In the genomic region with DNA sequence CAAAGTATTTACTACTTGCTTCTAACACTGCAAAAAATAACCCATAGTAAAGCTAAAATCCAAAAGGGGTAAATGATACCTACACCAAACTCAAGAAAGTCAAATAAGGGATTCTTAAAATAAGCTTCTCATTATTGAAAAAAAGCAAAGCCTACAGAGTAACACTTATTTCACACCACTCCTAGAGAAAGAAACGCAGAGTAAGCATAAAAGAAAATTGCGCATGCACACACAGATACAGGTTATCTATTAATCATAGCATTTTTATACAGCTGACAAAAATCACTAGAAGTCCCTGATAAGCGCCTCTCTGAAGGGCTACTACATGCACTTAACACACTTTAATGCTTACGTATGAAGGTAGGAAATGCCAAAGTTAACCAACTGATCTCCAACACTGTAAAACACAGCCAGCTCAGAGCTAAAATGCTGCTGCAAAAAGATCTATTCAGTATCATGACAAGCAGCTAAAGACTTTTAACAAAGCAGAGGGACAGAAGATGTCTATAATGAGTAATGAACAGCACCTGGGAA, we compare ENCODE assay signal across 17 cellular contexts.
"Had no signal": no experiment of that assay in that cellular context is flagged by ENCODE, and none has a peak within 500 bp of the region (broad histone marks: within the 10 kb centered on the region; RNA-seq: fewer than 3 reads in every experiment).

No MANE protein-coding gene starts in this region.

- H3K36me3 ChIP-seq: gastrocnemius medialis, heart left ventricle, transverse colon had no signal

- H3K27me3 ChIP-seq: gastrocnemius medialis, heart left ventricle, transverse colon had no signal

- ATAC-seq: activated CD8-positive, alpha-beta T cell treated with anti-CD3 and anti-CD28 coated beads for 36 hours; activated T-cell treated with anti-CD3 and anti-CD28 coated beads, Interleukin-2, amount 50 U/mL, for 4 hours; gastrocnemius medialis; heart left ventricle had no signal

- FAIRE-seq: endometrium had no signal

- H3K4me3 ChIP-seq: gastrocnemius medialis, transverse colon had no signal

- DNase-seq: activated CD4-positive, alpha-beta T cell treated with anti-CD3 and anti-CD28 coated beads, Interleukin-2, amount 10 ng/mL, durations not matched to agents 24 days and 14 days; activated CD8-positive, alpha-beta T cell treated with anti-CD3 and anti-CD28 coated beads for 36 hours; activated effector memory CD4-positive, alpha-beta T cell treated with Interleukin-2 at 50 U/mL for 16 hours; activated naive CD4-positive, alpha-beta T cell treated with anti-CD3 and anti-CD28 coated beads, Interleukin-2, amount 50 U/mL, for 16 hours; activated T-cell treated with anti-CD3 and anti-CD28 coated beads, Interleukin-2, amount 50 U/mL, for 4 hours; aorta; erythroblast; gastrocnemius medialis; heart left ventricle; kidney glomerular epithelial cell; nephron progenitor cell; nucleus accumbens; stimulated activated CD4-positive, alpha-beta T cell treated with anti-CD3 and anti-CD28 coated beads, Interleukin-2, amount 100 ng/mL, for 24 hours; stimulated activated naive CD4-positive, alpha-beta T cell treated with Interleukin-2 at 50 U/mL for 16 hours; transverse colon had no signal

- H3K27ac ChIP-seq: coronary artery, gastrocnemius medialis had no signal

- H3K9me3 ChIP-seq: gastrocnemius medialis, heart left ventricle, transverse colon had no signal
